ENCODE assay signal across 8 cellular contexts in the genomic region with DNA sequence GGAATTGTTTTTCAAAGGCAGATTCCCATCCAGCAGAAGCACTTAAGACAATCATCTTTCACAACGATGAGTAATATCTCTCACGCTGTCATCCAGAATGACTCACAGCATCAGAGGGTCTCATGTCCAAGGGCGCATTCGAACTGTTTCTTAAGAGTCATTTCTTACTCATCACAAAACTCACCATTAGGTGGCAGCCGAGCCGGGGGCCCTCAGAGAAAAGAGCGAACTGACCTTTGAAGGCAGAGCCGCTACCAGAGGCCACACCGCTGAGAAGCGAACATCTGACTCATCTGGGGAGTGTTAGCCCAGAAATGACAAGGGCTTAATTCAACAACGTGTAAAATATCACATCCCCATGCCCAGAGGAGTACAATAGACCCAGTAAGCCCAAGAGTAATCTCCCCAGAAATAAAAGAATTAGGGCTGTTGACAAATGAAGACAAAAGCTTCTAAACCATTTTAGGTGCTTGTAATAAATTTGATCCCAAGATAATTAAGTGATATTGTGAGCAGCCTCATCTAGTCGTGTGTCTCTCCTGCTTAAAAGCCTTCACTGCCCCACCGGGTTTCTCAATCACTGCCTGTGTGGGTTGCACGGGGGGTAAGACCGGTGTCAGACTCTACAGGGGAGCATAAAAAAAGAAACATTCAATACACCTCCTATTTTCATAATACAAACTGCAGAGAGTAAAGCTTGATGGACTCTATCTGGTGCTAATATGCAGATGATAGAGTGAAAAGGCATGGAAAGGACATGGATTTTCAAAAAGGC.
DNase-seq lines count a peak whose midpoint lies in the region; ATAC-seq, FAIRE-seq and TF ChIP-seq lines count a peak whose summit lies in the region.

No MANE protein-coding gene starts in this region.

- H3K4me1 ChIP-seq in cardiac muscle cell (ENCODE audit: low read depth) = no peaks in the 10 kb centered on the region
- peaks cover 16% of the 10 kb centered on the region for H3K4me1 ChIP-seq in rectal smooth muscle tissue (ENCODE audit: control insufficient read depth, insufficient read depth, low read length)

- H3K4me3 ChIP-seq in cardiac muscle cell (no peak overlapping the region), rectal smooth muscle tissue (ENCODE audit: low read length) (no peak overlapping the region)

- peak; percentile 70 for TF ChIP-seq CTCF in cardiac muscle cell (IDR thresholded peaks at IDR 0.05; ENCODE audit: low read depth, low read length)

- H3K27ac Mint-ChIP-seq in activated naive CD8-positive, alpha-beta T cell = peak overlapping the region; percentile 48

- H3K4me1 Mint-ChIP-seq in activated naive CD8-positive, alpha-beta T cell (ENCODE audit: low read depth) = peaks cover 14% of the 10 kb centered on the region

- no peaks in the 10 kb centered on the region for H3K36me3 Mint-ChIP-seq in activated naive CD8-positive, alpha-beta T cell

- no peaks in the 10 kb centered on the region for H3K9me3 ChIP-seq in cardiac muscle cell (ENCODE audit: low read depth)

- peaks cover 3% of the 10 kb centered on the region for H3K27me3 Mint-ChIP-seq in activated naive CD8-positive, alpha-beta T cell

- FAIRE-seq in A204.1 (lab: Jason Lieb, UNC) = peak; percentile 77

- DNase-seq in SHP77 treated with DMSO at 0.1 percent for 48 hours (lab: John Stamatoyannopoulos, UW) (peak; percentile 18), cardiac muscle cell (ENCODE audit: low read depth in 1 of 2, low spot score in 1 of 2) (peak; percentile 68 to 95), Kasumi-1 (lab: John Stamatoyannopoulos, UW) (no peak)

- H3K27me3 ChIP-seq in cardiac muscle cell (no peaks in the 10 kb centered on the region), rectal smooth muscle tissue (ENCODE audit: control insufficient read depth, insufficient read depth, low read length) (no peaks in the 10 kb centered on the region)

- no peaks in the 10 kb centered on the region for H3K9me3 Mint-ChIP-seq in activated naive CD8-positive, alpha-beta T cell (ENCODE audit: low read depth)

- no peak overlapping the region for H3K9ac ChIP-seq in rectal smooth muscle tissue (ENCODE audit: low read length)

- H3K36me3 ChIP-seq in cardiac muscle cell (no peaks in the 10 kb centered on the region), rectal smooth muscle tissue (ENCODE audit: control insufficient read depth, insufficient read depth, low read length) (no peaks in the 10 kb centered on the region)

- ATAC-seq in GM18870 (IDR thresholded peaks at IDR 0.05; ENCODE audit: unreplicated experiment) = peak; percentile 94
- ATAC-seq in HG03095 (IDR thresholded peaks at IDR 0.05; ENCODE audit: unreplicated experiment) = peak; percentile 96

- H3K27ac ChIP-seq in cardiac muscle cell (no peak overlapping the region), rectal smooth muscle tissue (ENCODE audit: low read depth, low read length) (peak overlapping the region; percentile 83)

- H3K4me3 Mint-ChIP-seq in activated naive CD8-positive, alpha-beta T cell = no peak overlapping the region

Comparison
In these comparisons a context has a peak if more than half of its experiments do, and no peak if none do; other contexts are left out.
1. DNase-seq: peak in SHP77 treated with DMSO at 0.1 percent for 48 hours (single experiment) and cardiac muscle cell (2 of 2); none in Kasumi-1 (0 of 2).